19 cellular contexts compared by ENCODE assay signal in genomic region chr13:106233336-106233735, GRCh38.
"Had no signal": no experiment of that assay in that cellular context is flagged by ENCODE, and none has a peak within 500 bp of the region (broad histone marks: within the 10 kb centered on the region; RNA-seq: fewer than 3 reads in every experiment).

No MANE protein-coding gene starts in this region.

- H3K27ac Mint-ChIP-seq: T-cell had no signal

- H3K4me3 Mint-ChIP-seq: T-cell had no signal

- H3K36me3 Mint-ChIP-seq: T-cell had no signal

- H3K27ac ChIP-seq: RWPE1 had no signal

- H3K9ac ChIP-seq: SK-N-SH had no signal

- H3K4me2 ChIP-seq: SK-N-SH had no signal

- ATAC-seq: Panc1, PC-3, T-cell had no signal

- H3K9me3 ChIP-seq: SK-N-SH had no signal

- H3K4me1 Mint-ChIP-seq: T-cell had no signal

- H3K9me2 ChIP-seq: SK-N-SH had no signal

- DNase-seq: KBM-7; MV-4-11; NCI-H1048; NCI-H1436 treated with DMSO at 0.1 percent for 48 hours; NCI-H1694; NCI-H2171; NCI-H226; NCI-H510A; NCI-H524 treated with DMSO at 0.1 percent for 48 hours; NCI-H69; NCI-H82; NK-92 treated with Interleukin-12 subunit alpha and Interleukin-12 subunit beta, amount 100 ng/mL, for 24 hours; PC-3; SHP77; SK-N-SH; SW 1271; T-cell had no signal
